Comparison of ENCODE assay signal across 11 cellular contexts in the genomic region with DNA sequence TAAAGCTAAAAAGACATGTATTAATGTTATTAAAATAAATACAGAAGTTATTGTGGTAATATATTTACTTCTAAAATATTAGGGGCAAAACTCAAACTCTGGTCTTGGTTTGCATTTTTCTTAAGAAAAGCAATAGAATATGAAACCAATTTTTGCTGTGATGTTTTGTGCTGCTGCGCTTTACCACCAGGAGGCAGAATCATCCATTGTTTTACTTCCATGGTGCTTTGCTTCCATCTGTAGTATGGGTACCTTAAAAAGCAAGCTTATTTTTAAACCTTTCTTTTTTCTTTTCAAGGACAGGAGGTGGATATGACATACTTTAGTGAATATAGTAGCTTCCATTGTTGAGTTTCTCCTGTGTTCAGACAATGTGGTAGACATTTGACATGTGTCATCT. TPM values are rescaled to one million over a fixed set of nuclear protein-coding genes. Genes with fewer than 3 reads are reported as not detected.
DNase-seq lines count a peak whose midpoint lies in the region; ATAC-seq, FAIRE-seq and TF ChIP-seq lines count a peak whose summit lies in the region.
"Had no signal": no experiment of that assay in that cellular context is flagged by ENCODE, and none has a peak within 500 bp of the region (broad histone marks: within the 10 kb centered on the region; RNA-seq: fewer than 3 reads in every experiment).

No MANE protein-coding gene starts in this region.

- SMC1A ChIA-PET in GM12878 (lab: Charles Lee; ENCODE audit: uncharacterized antibody, unreplicated experiment): interaction anchor here (0.6 to 6.1 kb wide), 41 partner anchors 8 to 517 kb away, joined by 3 to 74 read pairs (median 4); no protein-coding TSS in a partner anchor

- no peak overlapping the region for H3K27ac Mint-ChIP-seq in activated CD4-positive, alpha-beta memory T cell treated with anti-CD3 and anti-CD28 coated beads for 36 hours
- H3K27ac Mint-ChIP-seq in activated CD4-positive, alpha-beta memory T cell treated with anti-CD3 and anti-CD28 coated beads, Interleukin-2, amount 10 ng/mL, durations not matched to agents 7 days and 5 days: no peak overlapping the region
- H3K27ac Mint-ChIP-seq in neural crest cell (ENCODE audit: unreplicated experiment): no peak overlapping the region

- TF ChIP-seq EP300 in GM12878 (IDR thresholded peaks at IDR 0.05; ENCODE audit: borderline replicate concordance in 1 of 2, control insufficient read depth in 1 of 2, low read depth in 2 of 2, low read length in 2 of 2): no peak

- H3K4me3 Mint-ChIP-seq in activated CD4-positive, alpha-beta memory T cell treated with anti-CD3 and anti-CD28 coated beads for 36 hours: no peak overlapping the region
- no peak overlapping the region for H3K4me3 Mint-ChIP-seq in activated CD4-positive, alpha-beta memory T cell treated with anti-CD3 and anti-CD28 coated beads, Interleukin-2, amount 10 ng/mL, durations not matched to agents 7 days and 5 days
- H3K4me3 Mint-ChIP-seq in neural crest cell: no peak overlapping the region
- no peak overlapping the region for H3K4me3 Mint-ChIP-seq in activated T-cell treated with anti-CD3 and anti-CD28 coated beads, Interleukin-2, amount 50 U/mL, for 4 hours

- RAD21 ChIA-PET in GM12878 (lab: Charles Lee; ENCODE audit: unreplicated experiment): interaction anchor here (0.6 to 4.7 kb wide), 21 partner anchors 12 to 517 kb away, joined by 3 to 54 read pairs (median 5); a partner anchor contains a TSS

- peak; percentile 19 for DNase-seq in activated CD4-positive, alpha-beta memory T cell treated with anti-CD3 and anti-CD28 coated beads for 36 hours
- DNase-seq in activated CD4-positive, alpha-beta memory T cell treated with anti-CD3 and anti-CD28 coated beads, Interleukin-2, amount 10 ng/mL, durations not matched to agents 7 days and 5 days: no peak
- DNase-seq in HT1080 (ENCODE audit: low read depth) (peak; percentile 25), GM12878 (ENCODE audit: low read depth, low spot score) (no peak), neural crest cell (ENCODE audit: low read depth, low spot score) (no peak), posterior vena cava (ENCODE audit: low spot score) (no peak)
- DNase-seq in activated T-cell treated with anti-CD3 and anti-CD28 coated beads, Interleukin-2, amount 50 U/mL, for 4 hours: no peak
- DNase-seq: activated naive CD4-positive, alpha-beta T cell treated with Interleukin-2 at 50 U/mL for 16 hours; NCI-H187 had no signal

- H2AFZ ChIP-seq in GM12878 (ENCODE audit: control insufficient read depth, low read depth, low read length): no peak overlapping the region

- FAIRE-seq in GM12878 (lab: Jason Lieb, UNC): no peak
- FAIRE-seq: endometrium had no signal

- POLR2A ChIA-PET in activated CD4-positive, alpha-beta memory T cell treated with anti-CD3 and anti-CD28 coated beads for 36 hours (lab: Charles Lee): no interaction called here
- POLR2A ChIA-PET in activated CD4-positive, alpha-beta memory T cell treated with anti-CD3 and anti-CD28 coated beads, Interleukin-2, amount 10 ng/mL, durations not matched to agents 7 days and 5 days (lab: Charles Lee): no interaction called here
- POLR2A ChIA-PET in GM12878 (lab: Charles Lee): no interaction called here

- H3K27me3 ChIP-seq in GM12878 (replicated peaks in 1 of 2; ENCODE audit: control insufficient read depth in 2 of 2, insufficient read depth in 2 of 2, low read length in 1 of 2): no peaks in the 10 kb centered on the region

- 65% methylated on average over 1 of the region's 1 CpG for WGBS in GM12878 (ENCODE audit: insufficient coverage, insufficient replicate concordance, low lambda C conversion rate, missing lambda C conversion rate)

- H3K9ac ChIP-seq in GM12878 (ENCODE audit: control insufficient read depth, insufficient read depth, low read length): no peak overlapping the region

- no peak overlapping the region for H3K4me2 ChIP-seq in GM12878 (ENCODE audit: control insufficient read depth, insufficient read depth)

- no peaks in the 10 kb centered on the region for H4K20me1 ChIP-seq in GM12878 (ENCODE audit: control insufficient read depth, insufficient read depth)

- peaks cover 14% of the 10 kb centered on the region for H3K4me1 ChIP-seq in GM12878 (ENCODE audit: control insufficient read depth, insufficient read depth, low read length)

- no peak overlapping the region for H3K4me3 ChIP-seq in GM12878

- ATAC-seq in GM12878 (peak; percentile 20; the same call in 1 of the 3 replicates), esophagus mucosa (no peak)
- ATAC-seq in activated T-cell treated with anti-CD3 and anti-CD28 coated beads, Interleukin-2, amount 50 U/mL, for 4 hours: no peak

- H3K9me3 Mint-ChIP-seq in activated CD4-positive, alpha-beta memory T cell treated with anti-CD3 and anti-CD28 coated beads for 36 hours: no peaks in the 10 kb centered on the region
- no peaks in the 10 kb centered on the region for H3K9me3 Mint-ChIP-seq in activated CD4-positive, alpha-beta memory T cell treated with anti-CD3 and anti-CD28 coated beads, Interleukin-2, amount 10 ng/mL, durations not matched to agents 7 days and 5 days
- H3K9me3 Mint-ChIP-seq in neural crest cell: no peaks in the 10 kb centered on the region
- H3K9me3 Mint-ChIP-seq in activated T-cell treated with anti-CD3 and anti-CD28 coated beads, Interleukin-2, amount 50 U/mL, for 4 hours: no peaks in the 10 kb centered on the region

- no peaks in the 10 kb centered on the region for H3K9me3 ChIP-seq in GM12878 (replicated peaks; ENCODE audit: control insufficient read depth, insufficient read depth, low read length)

- no peaks in the 10 kb centered on the region for H3K36me3 ChIP-seq in GM12878 (ENCODE audit: control insufficient read depth in 2 of 2, insufficient read depth in 2 of 2, low read length in 1 of 2)

- in situ Hi-C loops in GM12878 (cut with MboI): no loop called here

- CTCF ChIA-PET in activated CD4-positive, alpha-beta memory T cell treated with anti-CD3 and anti-CD28 coated beads for 36 hours (lab: Charles Lee): interaction anchor here (1.0 to 1.4 kb wide), 3 partner anchors 11 to 480 kb away, joined by 3 to 4 read pairs (median 4); no protein-coding TSS in a partner anchor
- CTCF ChIA-PET in activated CD4-positive, alpha-beta memory T cell treated with anti-CD3 and anti-CD28 coated beads, Interleukin-2, amount 10 ng/mL, durations not matched to agents 7 days and 5 days (lab: Charles Lee): interaction anchor here (1.0 to 1.9 kb wide), 6 partner anchors 9 to 514 kb away, joined by 3 to 5 read pairs (median 4); no protein-coding TSS in a partner anchor
- CTCF ChIA-PET in GM12878 (lab: Yijun Ruan, JAX): interaction anchor here (0.6 to 6.0 kb wide), 48 partner anchors 8 to 658 kb away, joined by 3 to 88 read pairs (median 4); a partner anchor contains a TSS

- peaks cover 14% of the 10 kb centered on the region for H3K27me3 Mint-ChIP-seq in activated CD4-positive, alpha-beta memory T cell treated with anti-CD3 and anti-CD28 coated beads for 36 hours
- peaks cover 21% of the 10 kb centered on the region for H3K27me3 Mint-ChIP-seq in activated CD4-positive, alpha-beta memory T cell treated with anti-CD3 and anti-CD28 coated beads, Interleukin-2, amount 10 ng/mL, durations not matched to agents 7 days and 5 days
- peaks cover 2% of the 10 kb centered on the region for H3K27me3 Mint-ChIP-seq in neural crest cell (ENCODE audit: low read depth)
- H3K27me3 Mint-ChIP-seq in activated T-cell treated with anti-CD3 and anti-CD28 coated beads, Interleukin-2, amount 50 U/mL, for 4 hours (ENCODE audit: low read depth): peaks cover 12% of the 10 kb centered on the region

- no peaks in the 10 kb centered on the region for H3K79me2 ChIP-seq in GM12878 (ENCODE audit: control insufficient read depth, insufficient read depth, low read length)

- H3K36me3 Mint-ChIP-seq in activated CD4-positive, alpha-beta memory T cell treated with anti-CD3 and anti-CD28 coated beads for 36 hours: no peaks in the 10 kb centered on the region
- H3K36me3 Mint-ChIP-seq in activated CD4-positive, alpha-beta memory T cell treated with anti-CD3 and anti-CD28 coated beads, Interleukin-2, amount 10 ng/mL, durations not matched to agents 7 days and 5 days (ENCODE audit: low read depth): no peaks in the 10 kb centered on the region
- peaks cover 5% of the 10 kb centered on the region for H3K36me3 Mint-ChIP-seq in neural crest cell (ENCODE audit: low read depth)
- no peaks in the 10 kb centered on the region for H3K36me3 Mint-ChIP-seq in activated T-cell treated with anti-CD3 and anti-CD28 coated beads, Interleukin-2, amount 50 U/mL, for 4 hours (ENCODE audit: insufficient read depth)

- H3K27ac ChIP-seq in GM12878 (ENCODE audit: control insufficient read depth, insufficient read depth): no peak overlapping the region

- H3K4me1 Mint-ChIP-seq in activated CD4-positive, alpha-beta memory T cell treated with anti-CD3 and anti-CD28 coated beads for 36 hours (ENCODE audit: low read depth): no peaks in the 10 kb centered on the region
- H3K4me1 Mint-ChIP-seq in activated CD4-positive, alpha-beta memory T cell treated with anti-CD3 and anti-CD28 coated beads, Interleukin-2, amount 10 ng/mL, durations not matched to agents 7 days and 5 days: peaks cover 15% of the 10 kb centered on the region
- H3K4me1 Mint-ChIP-seq in neural crest cell: peaks cover 4% of the 10 kb centered on the region
- no peaks in the 10 kb centered on the region for H3K4me1 Mint-ChIP-seq in activated T-cell treated with anti-CD3 and anti-CD28 coated beads, Interleukin-2, amount 50 U/mL, for 4 hours (ENCODE audit: low read depth)

- TF ChIP-seq POLR2A in GM12878 (IDR thresholded peaks at IDR 0.05; ENCODE audit: low read depth, low read length): no peak

- peak; percentile 78 for TF ChIP-seq RAD21 in GM12878 (IDR thresholded peaks at IDR 0.05; ENCODE audit: insufficient read depth, low read depth, low read length)

- BruUV-seq in GM12878 (replicated peaks; lab: Mats Ljungman, UMichigan): no TSS peak

- intact Hi-C loops in activated CD4-positive, alpha-beta memory T cell treated with anti-CD3 and anti-CD28 coated beads for 36 hours (cut with micrococcal nuclease): loop anchor here (2.0 kb wide), 1 partner anchor 479 kb away; no protein-coding TSS in a partner anchor
- intact Hi-C loops in GM12878 (cut with micrococcal nuclease; ENCODE audit: unreplicated experiment) (loop anchor here (1.0 to 10.0 kb wide), 4 partner anchors 245 to 635 kb away; no protein-coding TSS in a partner anchor), posterior vena cava (cut with DNase I) (no loop called here)

- TF ChIP-seq CTCF in GM12878 (IDR thresholded peaks at IDR 0.05 in 2 of 3, conservative IDR thresholded peaks at IDR 0.05 in 1 of 3; ENCODE audit: control insufficient read depth in 2 of 3, extremely low read depth in 1 of 3, insufficient read depth in 1 of 3, low read depth in 3 of 3, low read length in 3 of 3) (peak; percentile 70 to 76 (median 73)), neural crest cell (conservative IDR thresholded peaks at IDR 0.05) (peak; percentile 57)

RNA-seq across cellular contexts. Expression of a gene that starts 46.6 kb away (rescaled TPM):
- total RNA-seq in activated CD4-positive, alpha-beta memory T cell treated with anti-CD3 and anti-CD28 coated beads for 36 hours: 100 to 1,000 TPM; 145 to 146 TPM
- 10 to 100 TPM; 61.4 to 63.5 TPM for total RNA-seq in activated CD4-positive, alpha-beta memory T cell treated with anti-CD3 and anti-CD28 coated beads, Interleukin-2, amount 10 ng/mL, durations not matched to agents 7 days and 5 days
- total RNA-seq in HT1080 (2014; rRNA removed; shearing (Covaris generic)): 380 and 426 TPM in 2 replicates
- 300 and 338 TPM in 2 replicates for polyA plus RNA-seq in HT1080 (2015; cell fraction: cytosol; rRNA removed)
- 197 and 215 TPM in 2 replicates for polyA plus RNA-seq in HT1080 (2015; cell fraction: nucleus; rRNA removed)
- 122 and 134 TPM in 2 replicates for total RNA-seq in GM12878 (2013; cell fraction: nucleolus; rRNA removed)
- total RNA-seq in GM12878 (2014; rRNA removed): 193 and 201 TPM in 2 replicates
- total RNA-seq in GM12878 (2014; rRNA removed; fragmentation: Illumina TruSeq; extraction: Trizol): 197 and 203 TPM in 2 replicates
- 127 and 129 TPM in 2 replicates for total RNA-seq in GM12878 (2021)
- polyA plus RNA-seq in GM12878 (2011; ENCODE audit: low read depth): 53.9 TPM
- 237 and 308 TPM in 2 replicates for polyA plus RNA-seq in GM12878 (2011; rRNA removed)
- 120 and 173 TPM in 2 replicates for polyA plus RNA-seq in GM12878 (2011; cell fraction: cytosol; rRNA removed)
- 75.8 and 87.9 TPM in 2 replicates for polyA plus RNA-seq in GM12878 (2011; cell fraction: nucleus; rRNA removed)
- polyA plus RNA-seq in GM12878 (2012): 65.9 and 78.8 TPM in 2 replicates
- polyA plus RNA-seq in GM12878 (2014; fragmentation: Illumina TruSeq; extraction: Trizol): 307 and 353 TPM in 2 replicates
- 100 to 1,000 TPM in 1 of 2 experiments, 10 to 100 TPM in 1; 91.6 to 107 TPM for polyA plus RNA-seq in GM12878 (2014; fragmentation: Nextera tagmentation; extraction: Ambion mirVana)
- polyA plus RNA-seq in GM12878 (2014; rRNA removed): 158 and 164 TPM in 2 replicates
- polyA plus RNA-seq in GM12878 (2016; fragmentation: Nextera tagmentation; extraction: Ambion mirVana): 100 to 1,000 TPM; 248 to 249 TPM
- 130 and 195 TPM in 2 replicates for polyA minus RNA-seq in GM12878 (2011; rRNA and poly(A)+ RNA removed)
- 43.0 and 44.7 TPM in 2 replicates for polyA minus RNA-seq in GM12878 (2011; cell fraction: cytosol; rRNA and poly(A)+ RNA removed)
- polyA minus RNA-seq in GM12878 (2011; cell fraction: nucleus; rRNA and poly(A)+ RNA removed): 105 and 174 TPM in 2 replicates
- total RNA-seq in neural crest cell: 107 TPM in 2 replicates
- total RNA-seq in esophagus mucosa: 65.6 TPM
- total RNA-seq in posterior vena cava: 10 to 100 TPM; 56.5 to 61.4 TPM
- 100 to 1,000 TPM; 233 to 265 (median 251) TPM for total RNA-seq in activated T-cell treated with anti-CD3 and anti-CD28 coated beads, Interleukin-2, amount 50 U/mL, for 4 hours

Comparison
In these comparisons a context has a peak if more than half of its experiments do, and no peak if none do; other contexts are left out.
1. DNase-seq: peak in activated CD4-positive, alpha-beta memory T cell treated with anti-CD3 and anti-CD28 coated beads for 36 hours (single experiment) and HT1080 (single experiment); none in activated CD4-positive, alpha-beta memory T cell treated with anti-CD3 and anti-CD28 coated beads, Interleukin-2, amount 10 ng/mL, durations not matched to agents 7 days and 5 days (single experiment), GM12878 (single experiment), neural crest cell (single experiment), posterior vena cava (single experiment) and activated T-cell treated with anti-CD3 and anti-CD28 coated beads, Interleukin-2, amount 50 U/mL, for 4 hours (single experiment).
2. intact Hi-C loops: an anchor here in activated CD4-positive, alpha-beta memory T cell treated with anti-CD3 and anti-CD28 coated beads for 36 hours (2.0 kb wide) and GM12878 (1.0 to 10.0 kb wide); none called in posterior vena cava.